8 cellular contexts compared by ENCODE assay signal in genomic region chr1:204162498-204163074, GRCh38. TPM values are rescaled to one million over a fixed set of nuclear protein-coding genes. Genes with fewer than 3 reads are reported as not detected.
A peak's percentile ranks its signal among the peaks of the same experiment; 100 is the strongest.
DNase-seq lines count a peak whose midpoint lies in the region; ATAC-seq and TF ChIP-seq lines count a peak whose summit lies in the region.

No MANE protein-coding gene starts in this region.

- no peak overlapping the region for H3K4me3 Mint-ChIP-seq in naive thymus-derived CD8-positive, alpha-beta T cell
- H3K4me3 Mint-ChIP-seq in stimulated activated effector memory CD8-positive, alpha-beta T cell treated with anti-CD3 and anti-CD28 coated beads, Interleukin-12 subunit alpha, Interleukin-12 subunit beta, amount 100 ng/mL, for 72 hours: no peak overlapping the region

- peak overlapping the region in 1 of 10 donors; percentile 91 for H3K27ac Mint-ChIP-seq in naive thymus-derived CD8-positive, alpha-beta T cell
- no peak overlapping the region for H3K27ac Mint-ChIP-seq in stimulated activated effector memory CD8-positive, alpha-beta T cell treated with anti-CD3 and anti-CD28 coated beads, Interleukin-12 subunit alpha, Interleukin-12 subunit beta, amount 100 ng/mL, for 72 hours

- no peaks in the 10 kb centered on the region for H3K36me3 ChIP-seq in esophagus muscularis mucosa

- peaks cover 0 to 7% (median 6%) of the 10 kb centered on the region in 9 donors for H3K9me3 Mint-ChIP-seq in naive thymus-derived CD8-positive, alpha-beta T cell
- H3K9me3 Mint-ChIP-seq in stimulated activated effector memory CD8-positive, alpha-beta T cell treated with anti-CD3 and anti-CD28 coated beads, Interleukin-12 subunit alpha, Interleukin-12 subunit beta, amount 100 ng/mL, for 72 hours: peaks cover 3% of the 10 kb centered on the region

- no peak overlapping the region for H3K4me3 ChIP-seq in esophagus muscularis mucosa

- peak; percentile 98 to 100 for ATAC-seq in naive thymus-derived CD8-positive, alpha-beta T cell
- peak; percentile 84 for ATAC-seq in stimulated activated effector memory CD8-positive, alpha-beta T cell treated with anti-CD3 and anti-CD28 coated beads, Interleukin-12 subunit alpha, Interleukin-12 subunit beta, amount 100 ng/mL, for 72 hours
- ATAC-seq in GM18511 (IDR thresholded peaks at IDR 0.05; ENCODE audit: unreplicated experiment): no peak

- 20% methylated on average over 5 of the region's 7 CpGs for WGBS in esophagus muscularis mucosa

- H3K27ac ChIP-seq in esophagus muscularis mucosa (replicated peaks in 1 of 4): no peak overlapping the region

- H3K4me1 Mint-ChIP-seq in naive thymus-derived CD8-positive, alpha-beta T cell: peaks cover 0 to 2% (median 0%) of the 10 kb centered on the region in 4 donors
- H3K4me1 Mint-ChIP-seq in stimulated activated effector memory CD8-positive, alpha-beta T cell treated with anti-CD3 and anti-CD28 coated beads, Interleukin-12 subunit alpha, Interleukin-12 subunit beta, amount 100 ng/mL, for 72 hours: peaks cover 7% of the 10 kb centered on the region

- no peaks in the 10 kb centered on the region for H3K9me3 ChIP-seq in esophagus muscularis mucosa

- peak; percentile 98 for TF ChIP-seq CTCF in GM10266 (IDR thresholded peaks at IDR 0.05; ENCODE audit: control insufficient read depth, insufficient read depth, low read depth, missing control alignments)
- peak in 2 of 3 experiments; percentile 96 for TF ChIP-seq CTCF in esophagus muscularis mucosa (IDR thresholded peaks at IDR 0.05)

- DNase-seq in GM10266 (ENCODE audit: extremely low spot score): peak; percentile 83
- peak; percentile 55 to 70 for DNase-seq in Kasumi-1 (lab: John Stamatoyannopoulos, UW)
- peak; percentile 89 for DNase-seq in OCI-M1 (lab: John Stamatoyannopoulos, UW)
- DNase-seq in activated T-cell treated with anti-CD3 and anti-CD28 coated beads for 4 hours: peak; percentile 79
- DNase-seq in esophagus muscularis mucosa (ENCODE audit: extremely low spot score): no peak
- peak; percentile 65 to 88 (median 78) for DNase-seq in naive thymus-derived CD8-positive, alpha-beta T cell
- peak; percentile 81 to 88 for DNase-seq in stimulated activated effector memory CD8-positive, alpha-beta T cell treated with anti-CD3 and anti-CD28 coated beads, Interleukin-12 subunit alpha, Interleukin-12 subunit beta, amount 100 ng/mL, for 72 hours (ENCODE audit: low spot score in 2 of 2)

- POLR2A ChIA-PET in naive thymus-derived CD8-positive, alpha-beta T cell (lab: Charles Lee): interaction anchor here (1.2 to 3.1 kb wide), 2 partner anchors 11 to 201 kb away, joined by 4 to 13 read pairs; partner anchors contain the start of gene ETNK2

- peaks cover 0 to 3% (median 1%) of the 10 kb centered on the region in 4 donors for H3K4me1 ChIP-seq in esophagus muscularis mucosa

- H3K36me3 Mint-ChIP-seq in naive thymus-derived CD8-positive, alpha-beta T cell: peaks cover 0 to 5% (median 4%) of the 10 kb centered on the region in 3 donors
- H3K36me3 Mint-ChIP-seq in stimulated activated effector memory CD8-positive, alpha-beta T cell treated with anti-CD3 and anti-CD28 coated beads, Interleukin-12 subunit alpha, Interleukin-12 subunit beta, amount 100 ng/mL, for 72 hours: no peaks in the 10 kb centered on the region

- TF ChIP-seq POLR2A in esophagus muscularis mucosa (IDR thresholded peaks at IDR 0.05; ENCODE audit: low read depth): no peak

- no peak for TF ChIP-seq EP300 in esophagus muscularis mucosa (IDR thresholded peaks at IDR 0.05)

- H3K27me3 Mint-ChIP-seq in naive thymus-derived CD8-positive, alpha-beta T cell: peaks cover 3 to 10% (median 6%) of the 10 kb centered on the region in 5 donors

- H3K27me3 ChIP-seq in esophagus muscularis mucosa: peaks cover 0 to 43% (median 0%) of the 10 kb centered on the region in 4 donors

- intact Hi-C loops in esophagus muscularis mucosa (cut with DNase I): loop anchor here (1.0 to 5.0 kb wide), 2 partner anchors 45 to 201 kb away; no protein-coding TSS in a partner anchor

RNA-seq across cellular contexts. Expression of gene REN, which starts 3.6 kb away (rescaled TPM):
- not detected for total RNA-seq in esophagus muscularis mucosa
- total RNA-seq in naive thymus-derived CD8-positive, alpha-beta T cell: not detected
- polyA plus RNA-seq in naive thymus-derived CD8-positive, alpha-beta T cell: not detected

RNA-seq across cellular contexts. Expression of gene ETNK2, which starts 10.7 kb away (rescaled TPM):
- total RNA-seq in esophagus muscularis mucosa: 10 to 100 TPM in 1 of 4 donors, 1 to 10 TPM in 3; 5.6 to 15.3 (median 6.8) TPM
- total RNA-seq in naive thymus-derived CD8-positive, alpha-beta T cell: 1 to 10 TPM; 4.2 to 5.2 TPM
- polyA plus RNA-seq in naive thymus-derived CD8-positive, alpha-beta T cell: 1 to 10 TPM; 3.8 to 4.2 (median 4.2) TPM

RNA-seq across cellular contexts. Expression of gene KISS1, which starts 33.7 kb away (rescaled TPM):
- total RNA-seq in esophagus muscularis mucosa: not detected
- not detected for total RNA-seq in naive thymus-derived CD8-positive, alpha-beta T cell
- not detected for polyA plus RNA-seq in naive thymus-derived CD8-positive, alpha-beta T cell

RNA-seq across cellular contexts. Expression of gene GOLT1A, which starts 51.2 kb away (rescaled TPM):
- total RNA-seq in esophagus muscularis mucosa: under 1 TPM in 2 of 4 donors, not detected in 2; 0.39 to 0.83 TPM
- total RNA-seq in naive thymus-derived CD8-positive, alpha-beta T cell: not detected
- polyA plus RNA-seq in naive thymus-derived CD8-positive, alpha-beta T cell: under 1 TPM; 0.32 to 0.88 (median 0.79) TPM
